Comparison of ENCODE assay signal across 27 cellular contexts in genomic region chr1:187451238-187451637, GRCh38.
"Had no signal": no experiment of that assay in that cellular context is flagged by ENCODE, and none has a peak within 500 bp of the region (broad histone marks: within the 10 kb centered on the region; RNA-seq: fewer than 3 reads in every experiment).

No MANE protein-coding gene starts in this region.

- DNase-seq: activated B cell treated with CpG ODN at 0.5 μM for 24 hours; activated CD4-positive, alpha-beta memory T cell treated with anti-CD3 and anti-CD28 coated beads for 36 hours; activated CD4-positive, alpha-beta T cell treated with anti-CD3 and anti-CD28 coated beads for 4 hours; activated CD4-positive, alpha-beta T cell treated with anti-CD3 and anti-CD28 coated beads, Interleukin-2, amount 50 U/mL, for 1 hour; activated CD4-positive, CD25-positive, alpha-beta regulatory T cell treated with anti-CD3 and anti-CD28 coated beads, Interleukin-2, amount 50 U/mL, for 72 hours; activated CD8-positive, alpha-beta memory T cell treated with anti-CD3 and anti-CD28 coated beads, Interleukin-2, amount 50 U/mL, for 4 hours; activated gamma-delta T cell treated with Interleukin-2 at 50 U/mL for 16 hours; activated naive CD4-positive, alpha-beta T cell treated with anti-CD3 and anti-CD28 coated beads for 36 hours; activated T-cell treated with anti-CD3 and anti-CD28 coated beads for 4 hours; activated T-cell treated with anti-CD3 and anti-CD28 coated beads, Interleukin-2, amount 50 U/mL, for 4 hours; adrenal gland; body of pancreas; Kasumi-1; MM.1S; MV-4-11; NCI-H1092; NCI-H146; NCI-H1930; NCI-H2107; NCI-H2171; NCI-H510A; NCI-H748 treated with DMSO at 0.1 percent for 48 hours; Right ventricle myocardium superior; SJCRH30 had no signal

- H3K27me3 ChIP-seq: adrenal gland, body of pancreas, breast epithelium, SJCRH30 had no signal

- H3K36me3 ChIP-seq: adrenal gland, breast epithelium, SJCRH30 had no signal

- H3K27ac ChIP-seq: adrenal gland, body of pancreas, breast epithelium, SJCRH30, SK-N-MC, VCaP had no signal

- H3K4me3 ChIP-seq: adrenal gland, body of pancreas, breast epithelium, SJCRH30, SK-N-MC had no signal

- H3K4me1 ChIP-seq: adrenal gland, body of pancreas, breast epithelium, SJCRH30 had no signal
